26 cellular contexts compared by ENCODE assay signal in genomic region chr4:147488551-147488950, GRCh38. TPM values are rescaled to one million over a fixed set of nuclear protein-coding genes. Genes with fewer than 3 reads are reported as not detected.
"Had no signal": no experiment of that assay in that cellular context is flagged by ENCODE, and none has a peak within 500 bp of the region (broad histone marks: within the 10 kb centered on the region; RNA-seq: fewer than 3 reads in every experiment).

No MANE protein-coding gene starts in this region.

- H3K27ac Mint-ChIP-seq: activated CD4-positive, alpha-beta memory T cell treated with anti-CD3 and anti-CD28 coated beads for 36 hours; activated CD4-positive, alpha-beta T cell treated with anti-CD3 and anti-CD28 coated beads, Interleukin-2, amount 10 ng/mL, durations not matched to agents 24 days and 14 days; activated naive CD4-positive, alpha-beta T cell treated with anti-CD3 and anti-CD28 coated beads, Interleukin-2, amount 10 ng/mL, durations not matched to agents 7 days and 5 days; activated naive CD8-positive, alpha-beta T cell treated with anti-CD3 and anti-CD28 coated beads, Interleukin-2, amount 10 ng/mL, durations not matched to agents 7 days and 5 days; naive thymus-derived CD4-positive, alpha-beta T cell; T-helper 17 cell had no signal

- H3K27me3 ChIP-seq: colonic mucosa, dorsolateral prefrontal cortex, heart left ventricle had no signal

- H3K9me3 Mint-ChIP-seq: activated CD4-positive, alpha-beta memory T cell treated with anti-CD3 and anti-CD28 coated beads for 36 hours; activated CD4-positive, alpha-beta T cell treated with anti-CD3 and anti-CD28 coated beads, Interleukin-2, amount 10 ng/mL, durations not matched to agents 24 days and 14 days; activated naive CD4-positive, alpha-beta T cell treated with anti-CD3 and anti-CD28 coated beads, Interleukin-2, amount 10 ng/mL, durations not matched to agents 7 days and 5 days; activated naive CD8-positive, alpha-beta T cell treated with anti-CD3 and anti-CD28 coated beads, Interleukin-2, amount 10 ng/mL, durations not matched to agents 7 days and 5 days; central memory CD8-positive, alpha-beta T cell; naive thymus-derived CD4-positive, alpha-beta T cell; neural crest cell had no signal

- H3K36me3 ChIP-seq: colonic mucosa, spleen had no signal

- ATAC-seq: heart left ventricle; naive thymus-derived CD4-positive, alpha-beta T cell; right cardiac atrium; T-helper 17 cell had no signal

- H3K4me3 ChIP-seq: colonic mucosa, dorsolateral prefrontal cortex, heart left ventricle, spleen had no signal

- H3K27ac ChIP-seq: colonic mucosa, spleen had no signal

- H3K27me3 Mint-ChIP-seq: activated naive CD4-positive, alpha-beta T cell treated with anti-CD3 and anti-CD28 coated beads, Interleukin-2, amount 10 ng/mL, durations not matched to agents 7 days and 5 days had no signal

- H3K36me3 Mint-ChIP-seq: activated CD4-positive, alpha-beta memory T cell treated with anti-CD3 and anti-CD28 coated beads for 36 hours; activated naive CD4-positive, alpha-beta T cell treated with anti-CD3 and anti-CD28 coated beads, Interleukin-2, amount 10 ng/mL, durations not matched to agents 7 days and 5 days; activated naive CD8-positive, alpha-beta T cell treated with anti-CD3 and anti-CD28 coated beads, Interleukin-2, amount 10 ng/mL, durations not matched to agents 7 days and 5 days; naive thymus-derived CD4-positive, alpha-beta T cell had no signal

- H3K4me1 ChIP-seq: colonic mucosa had no signal

- H3K4me1 Mint-ChIP-seq: activated CD4-positive, alpha-beta T cell treated with anti-CD3 and anti-CD28 coated beads, Interleukin-2, amount 10 ng/mL, durations not matched to agents 24 days and 14 days; activated naive CD4-positive, alpha-beta T cell treated with anti-CD3 and anti-CD28 coated beads, Interleukin-2, amount 10 ng/mL, durations not matched to agents 7 days and 5 days; activated naive CD8-positive, alpha-beta T cell treated with anti-CD3 and anti-CD28 coated beads, Interleukin-2, amount 10 ng/mL, durations not matched to agents 7 days and 5 days; central memory CD8-positive, alpha-beta T cell; naive thymus-derived CD4-positive, alpha-beta T cell; T-helper 17 cell had no signal

- H3K4me3 Mint-ChIP-seq: activated CD4-positive, alpha-beta memory T cell treated with anti-CD3 and anti-CD28 coated beads for 36 hours; activated CD4-positive, alpha-beta T cell treated with anti-CD3 and anti-CD28 coated beads, Interleukin-2, amount 10 ng/mL, durations not matched to agents 24 days and 14 days; activated naive CD4-positive, alpha-beta T cell treated with anti-CD3 and anti-CD28 coated beads, Interleukin-2, amount 10 ng/mL, durations not matched to agents 7 days and 5 days; activated naive CD8-positive, alpha-beta T cell treated with anti-CD3 and anti-CD28 coated beads, Interleukin-2, amount 10 ng/mL, durations not matched to agents 7 days and 5 days; central memory CD8-positive, alpha-beta T cell; naive thymus-derived CD4-positive, alpha-beta T cell; neural crest cell; T-helper 17 cell had no signal

- DNase-seq: activated CD4-positive, alpha-beta memory T cell treated with anti-CD3 and anti-CD28 coated beads for 36 hours; activated CD4-positive, alpha-beta T cell treated with anti-CD3 and anti-CD28 coated beads, Interleukin-2, amount 10 ng/mL, durations not matched to agents 24 days and 14 days; activated CD4-positive, CD25-positive, alpha-beta regulatory T cell treated with anti-CD3 and anti-CD28 coated beads, Interleukin-2, amount 50 U/mL, for 72 hours; activated CD8-positive, alpha-beta memory T cell treated with anti-CD3 and anti-CD28 coated beads, Interleukin-2, amount 50 U/mL, for 4 hours; activated gamma-delta T cell; activated naive CD4-positive, alpha-beta T cell treated with anti-CD3 and anti-CD28 coated beads, Interleukin-2, amount 10 ng/mL, durations not matched to agents 7 days and 5 days; activated naive CD8-positive, alpha-beta T cell treated with anti-CD3 and anti-CD28 coated beads, Interleukin-2, amount 10 ng/mL, durations not matched to agents 7 days and 5 days; activated T-cell treated with anti-CD3 and anti-CD28 coated beads, Interleukin-2, amount 50 U/mL, for 1 hour; colonic mucosa; dorsolateral prefrontal cortex; effector memory CD4-positive, alpha-beta T cell; heart left ventricle; left cardiac atrium; midbrain; naive thymus-derived CD4-positive, alpha-beta T cell; nucleus accumbens; right cardiac atrium; spleen; stimulated activated naive CD4-positive, alpha-beta T cell treated with Interleukin-2 at 50 U/mL for 16 hours; SW 1271; T-helper 17 cell; T1000; trophoblast cell had no signal

RNA-seq across cellular contexts. Expression of gene EDNRA, which starts 7.7 kb away (rescaled TPM):
- total RNA-seq: activated CD4-positive, alpha-beta memory T cell treated with anti-CD3 and anti-CD28 coated beads for 36 hours; activated CD4-positive, alpha-beta T cell treated with anti-CD3 and anti-CD28 coated beads, Interleukin-2, amount 10 ng/mL, durations not matched to agents 24 days and 14 days; activated CD8-positive, alpha-beta memory T cell treated with anti-CD3 and anti-CD28 coated beads for 36 hours; activated naive CD8-positive, alpha-beta T cell treated with anti-CD3 and anti-CD28 coated beads, Interleukin-2, amount 10 ng/mL, durations not matched to agents 7 days and 5 days; naive thymus-derived CD4-positive, alpha-beta T cell; T-helper 17 cell had no signal
- polyA plus RNA-seq: naive thymus-derived CD4-positive, alpha-beta T cell had no signal
